In genomic region chr22:46054878-46055158, GRCh38 we compare ENCODE assay signal across 8 cellular contexts.
DNase-seq lines count a peak whose midpoint lies in the region; ATAC-seq and TF ChIP-seq lines count a peak whose summit lies in the region.

No MANE protein-coding gene starts in this region.

- in situ Hi-C loops in KBM-7 (cut with MboI; ENCODE audit: low pct_unique_long_range_greater_than_20kb, low sequenced_read_pairs), result no loop called here

- H3K27ac ChIP-seq in suprapubic skin, result peak overlapping the region; percentile 98

- ATAC-seq in activated CD4-positive, alpha-beta T cell treated with anti-CD3 and anti-CD28 coated beads for 36 hours, result no peak
- no peak for ATAC-seq in activated naive CD4-positive, alpha-beta T cell treated with anti-CD3 and anti-CD28 coated beads, Interleukin-2, amount 50 U/mL, for 72 hours
- no peak for ATAC-seq in HG02981 (IDR thresholded peaks at IDR 0.05; ENCODE audit: unreplicated experiment)
- ATAC-seq in GM21381 (IDR thresholded peaks at IDR 0.05; ENCODE audit: unreplicated experiment), result no peak

- peaks cover 5% of the 10 kb centered on the region for H3K36me3 Mint-ChIP-seq in activated CD4-positive, alpha-beta T cell treated with anti-CD3 and anti-CD28 coated beads for 36 hours (ENCODE audit: low read depth)
- no peaks in the 10 kb centered on the region for H3K36me3 Mint-ChIP-seq in activated naive CD4-positive, alpha-beta T cell treated with anti-CD3 and anti-CD28 coated beads, Interleukin-2, amount 50 U/mL, for 72 hours

- CTCF ChIA-PET in activated CD4-positive, alpha-beta T cell treated with anti-CD3 and anti-CD28 coated beads for 36 hours (lab: Charles Lee), result interaction anchor here (0.6 to 1.0 kb wide), 2 partner anchors 9 to 16 kb away, joined by 3 read pairs; no protein-coding TSS in a partner anchor

- H3K4me3 ChIP-seq in kidney epithelial cell (ENCODE audit: low read depth, low read length) (peak overlapping the region; percentile 74), suprapubic skin (peak overlapping the region; percentile 83)

- H3K4me3 Mint-ChIP-seq in activated CD4-positive, alpha-beta T cell treated with anti-CD3 and anti-CD28 coated beads for 36 hours, result peak overlapping the region; percentile 82

- TF ChIP-seq POLR2A in suprapubic skin (IDR thresholded peaks at IDR 0.05), result no peak

- H3K27me3 ChIP-seq in kidney epithelial cell (ENCODE audit: control insufficient read depth, insufficient read depth, low read length) (no peaks in the 10 kb centered on the region), suprapubic skin (no peaks in the 10 kb centered on the region)

- H3K27ac Mint-ChIP-seq in activated CD4-positive, alpha-beta T cell treated with anti-CD3 and anti-CD28 coated beads for 36 hours, result peak overlapping the region; percentile 95
- H3K27ac Mint-ChIP-seq in activated naive CD4-positive, alpha-beta T cell treated with anti-CD3 and anti-CD28 coated beads, Interleukin-2, amount 50 U/mL, for 72 hours, result peak overlapping the region; percentile 85 to 92

- peaks cover 95% of the 10 kb centered on the region for H3K4me1 ChIP-seq in suprapubic skin

- no peaks in the 10 kb centered on the region for H3K9me3 ChIP-seq in suprapubic skin

- no peaks in the 10 kb centered on the region for H3K27me3 Mint-ChIP-seq in activated CD4-positive, alpha-beta T cell treated with anti-CD3 and anti-CD28 coated beads for 36 hours

- WGBS in suprapubic skin, result 9% methylated on average over 5 of the region's 5 CpGs

- intact Hi-C loops in activated CD4-positive, alpha-beta T cell treated with anti-CD3 and anti-CD28 coated beads for 36 hours (cut with DNase I, micrococcal nuclease), result loop anchor here (1.0 to 5.0 kb wide), 3 partner anchors 18 to 197 kb away; partner anchors contain the start of gene CDPF1 (in 1 of the 2)

- no peak for DNase-seq in activated CD4-positive, alpha-beta T cell treated with anti-CD3 and anti-CD28 coated beads for 36 hours
- DNase-seq in activated CD4-positive, alpha-beta T cell treated with anti-CD3 and anti-CD28 coated beads, Interleukin-2, amount 50 U/mL, for 48 hours, result no peak
- DNase-seq in activated naive CD4-positive, alpha-beta T cell treated with anti-CD3 and anti-CD28 coated beads, Interleukin-2, amount 50 U/mL, for 72 hours (ENCODE audit: low spot score in 2 of 2), result no peak
- DNase-seq in kidney epithelial cell (ENCODE audit: low read depth), result no peak
- DNase-seq in suprapubic skin (ENCODE audit: low spot score in 2 of 2), result peak in 1 of 2 donors; percentile 77
- no peak for DNase-seq in KBM-7

- POLR2A ChIA-PET in activated CD4-positive, alpha-beta T cell treated with anti-CD3 and anti-CD28 coated beads for 36 hours (lab: Charles Lee), result interaction anchor here (1.2 kb wide), 1 partner anchor 18 kb away, joined by 3 read pairs; no protein-coding TSS in a partner anchor

- H3K9me3 Mint-ChIP-seq in activated CD4-positive, alpha-beta T cell treated with anti-CD3 and anti-CD28 coated beads for 36 hours (ENCODE audit: low read depth), result no peaks in the 10 kb centered on the region
- no peaks in the 10 kb centered on the region for H3K9me3 Mint-ChIP-seq in activated naive CD4-positive, alpha-beta T cell treated with anti-CD3 and anti-CD28 coated beads, Interleukin-2, amount 50 U/mL, for 72 hours

- no peak for TF ChIP-seq EP300 in suprapubic skin (IDR thresholded peaks at IDR 0.05)

- peaks cover 62% of the 10 kb centered on the region for H3K4me1 Mint-ChIP-seq in activated CD4-positive, alpha-beta T cell treated with anti-CD3 and anti-CD28 coated beads for 36 hours

- no peak for TF ChIP-seq CTCF in kidney epithelial cell (IDR thresholded peaks at IDR 0.05; ENCODE audit: insufficient read depth, low read length, poor library complexity, severe bottlenecking)
- no peak for TF ChIP-seq CTCF in suprapubic skin (IDR thresholded peaks at IDR 0.05)

- no peaks in the 10 kb centered on the region for H3K36me3 ChIP-seq in kidney epithelial cell (ENCODE audit: control insufficient read depth, insufficient read depth, low read length)
- H3K36me3 ChIP-seq in suprapubic skin, result no peaks in the 10 kb centered on the region
